8 cellular contexts compared by ENCODE assay signal in the genomic region with DNA sequence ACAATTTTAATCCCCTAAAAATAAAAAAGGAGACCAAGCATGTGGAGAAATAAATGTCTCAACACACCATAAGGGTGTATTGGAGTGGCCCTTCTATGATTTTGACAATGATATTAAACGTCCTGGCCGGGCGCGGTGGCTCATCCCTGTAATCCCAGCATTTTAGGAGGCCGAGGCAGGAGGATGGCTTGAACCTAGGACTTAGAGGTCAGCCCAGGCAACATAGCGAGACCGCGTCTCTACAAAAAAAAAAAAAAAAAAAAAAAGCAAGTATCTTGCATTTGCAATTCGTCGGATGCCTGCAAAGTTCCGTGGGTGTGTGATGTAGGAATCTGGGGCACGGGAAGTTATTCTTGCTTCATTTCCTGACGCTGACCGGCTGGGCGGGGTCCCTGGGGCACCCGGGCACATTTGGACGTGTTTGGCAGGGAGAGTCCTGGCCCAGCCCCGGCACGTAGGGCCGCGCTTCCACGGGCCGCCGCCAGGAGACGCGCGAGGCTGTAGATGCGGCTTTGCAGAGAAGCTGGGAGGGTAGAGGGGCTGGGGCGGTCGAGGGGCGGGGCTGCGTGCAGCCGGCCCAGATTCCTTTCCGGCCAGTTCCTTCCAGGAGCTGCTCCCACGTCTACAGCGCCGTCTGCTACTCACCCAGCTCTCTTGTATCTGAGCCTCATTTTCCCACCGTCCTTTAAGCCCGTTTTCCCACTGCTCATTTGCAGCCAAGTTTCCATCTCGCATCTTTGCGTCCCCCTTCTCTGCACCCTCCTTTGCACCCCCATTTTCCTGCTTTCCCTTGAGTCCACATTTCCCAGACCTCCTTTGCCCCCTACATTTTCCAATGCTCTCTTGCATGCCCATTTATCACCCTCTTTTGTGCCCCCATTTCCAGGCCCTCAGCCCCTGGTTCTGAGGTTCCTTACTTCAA. TPM values are rescaled to one million over a fixed set of nuclear protein-coding genes. Genes with fewer than 3 reads are reported as not detected.
DNase-seq lines count a peak whose midpoint lies in the region; ATAC-seq and TF ChIP-seq lines count a peak whose summit lies in the region.

No MANE protein-coding gene starts in this region.

- DNase-seq in COR-L47 (lab: John Stamatoyannopoulos, UW), result peak; percentile 79
- DNase-seq in NCI-H510A (lab: John Stamatoyannopoulos, UW), result peak; percentile 66
- peak; percentile 74 to 80 for DNase-seq in activated CD4-positive, alpha-beta T cell treated with anti-CD3 and anti-CD28 coated beads for 24 hours (ENCODE audit: low read depth in 2 of 2)
- peak; percentile 92 for DNase-seq in choroid plexus epithelial cell (ENCODE audit: low read depth)
- peak; percentile 89 to 93 for DNase-seq in left colon
- peak; percentile 44 to 78 (median 72) for DNase-seq in stimulated activated CD4-positive, alpha-beta T cell treated with anti-CD3 and anti-CD28 coated beads, Interleukin-1b, Interleukin-23, amount 100 ng/mL, for 24 hours (ENCODE audit: low read depth in 4 of 4, low spot score in 1 of 4)

- peak; percentile 90 for TF ChIP-seq CTCF in choroid plexus epithelial cell (conservative IDR thresholded peaks at IDR 0.05; ENCODE audit: low read depth, low read length)

- ATAC-seq in HG03095 (IDR thresholded peaks at IDR 0.05; ENCODE audit: unreplicated experiment) (peak; percentile 59), left colon (peak; percentile 84), GM21526 (IDR thresholded peaks at IDR 0.05; ENCODE audit: low FRiP score, unreplicated experiment) (no peak)

- H3K4me3 ChIP-seq in choroid plexus epithelial cell (ENCODE audit: low read depth, low read length), result peak overlapping the region; percentile 34

- intact Hi-C loops in left colon (cut with DNase I, micrococcal nuclease), result loop anchor here (10.0 kb wide), 2 partner anchors 151 to 191 kb away; a partner anchor contains a TSS

RNA-seq across cellular contexts. Expression of a gene that starts 2.2 kb away (rescaled TPM):
- total RNA-seq in left colon, result not detected

RNA-seq across cellular contexts. Expression of a gene that starts 31.4 kb away (rescaled TPM):
- total RNA-seq in left colon, result 10 to 100 TPM; 64.7 to 77.6 TPM

RNA-seq across cellular contexts. Expression of a gene that starts 45.7 kb away (rescaled TPM):
- 10 to 100 TPM; 34.7 to 37.6 TPM for total RNA-seq in left colon

RNA-seq across cellular contexts. Expression of a gene that starts 52.3 kb away (rescaled TPM):
- total RNA-seq in left colon, result 10 to 100 TPM; 43.5 to 51.9 TPM

RNA-seq across cellular contexts. Expression of a gene that starts 52.6 kb away (rescaled TPM):
- 10 to 100 TPM; 28.6 to 30.2 TPM for total RNA-seq in left colon
